In the genomic region with DNA sequence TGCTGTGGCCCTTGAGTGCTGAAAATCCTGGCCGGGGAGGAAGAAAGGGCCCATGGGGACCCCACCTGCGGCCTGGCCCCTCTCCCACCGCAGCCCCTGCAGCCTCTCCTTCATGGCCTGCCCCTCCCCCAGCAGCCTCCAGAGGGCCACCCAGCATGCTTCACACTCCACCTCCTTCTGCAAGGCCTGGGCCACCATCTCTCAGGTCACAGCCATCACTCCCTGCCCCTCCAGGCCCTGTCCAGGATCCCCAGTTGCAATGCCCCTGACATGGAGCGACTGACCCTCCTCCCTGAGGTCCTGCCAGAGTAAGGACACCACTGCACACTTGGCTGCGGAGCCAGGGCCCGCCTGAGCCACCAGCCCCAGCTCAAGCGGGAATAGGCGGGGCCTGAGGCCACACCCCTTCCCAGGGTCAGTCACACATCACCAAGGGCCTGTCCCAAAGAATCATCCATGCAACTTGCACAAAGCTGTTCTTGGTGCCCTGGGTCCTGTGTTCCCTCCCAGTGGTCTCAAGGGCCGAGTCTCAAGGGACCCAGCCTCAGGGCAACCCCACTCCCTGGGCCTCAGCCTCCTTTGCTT, we compare ENCODE assay signal across 1 cellular context.
TF ChIP-seq lines count a peak whose summit lies in the region.

No MANE protein-coding gene starts in this region.

TF ChIP-seq in HCT116, 20 proteins besides CTCF, POLR2A, EP300 and RAD21 (continued from another document):
- TF ChIP-seq, protein P1, sequence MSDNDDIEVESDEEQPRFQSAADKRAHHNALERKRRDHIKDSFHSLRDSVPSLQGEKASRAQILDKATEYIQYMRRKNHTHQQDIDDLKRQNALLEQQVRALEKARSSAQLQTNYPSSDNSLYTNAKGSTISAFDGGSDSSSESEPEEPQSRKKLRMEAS (IDR thresholded peaks at IDR 0.05), result no peak
- TF ChIP-seq, protein P2, sequence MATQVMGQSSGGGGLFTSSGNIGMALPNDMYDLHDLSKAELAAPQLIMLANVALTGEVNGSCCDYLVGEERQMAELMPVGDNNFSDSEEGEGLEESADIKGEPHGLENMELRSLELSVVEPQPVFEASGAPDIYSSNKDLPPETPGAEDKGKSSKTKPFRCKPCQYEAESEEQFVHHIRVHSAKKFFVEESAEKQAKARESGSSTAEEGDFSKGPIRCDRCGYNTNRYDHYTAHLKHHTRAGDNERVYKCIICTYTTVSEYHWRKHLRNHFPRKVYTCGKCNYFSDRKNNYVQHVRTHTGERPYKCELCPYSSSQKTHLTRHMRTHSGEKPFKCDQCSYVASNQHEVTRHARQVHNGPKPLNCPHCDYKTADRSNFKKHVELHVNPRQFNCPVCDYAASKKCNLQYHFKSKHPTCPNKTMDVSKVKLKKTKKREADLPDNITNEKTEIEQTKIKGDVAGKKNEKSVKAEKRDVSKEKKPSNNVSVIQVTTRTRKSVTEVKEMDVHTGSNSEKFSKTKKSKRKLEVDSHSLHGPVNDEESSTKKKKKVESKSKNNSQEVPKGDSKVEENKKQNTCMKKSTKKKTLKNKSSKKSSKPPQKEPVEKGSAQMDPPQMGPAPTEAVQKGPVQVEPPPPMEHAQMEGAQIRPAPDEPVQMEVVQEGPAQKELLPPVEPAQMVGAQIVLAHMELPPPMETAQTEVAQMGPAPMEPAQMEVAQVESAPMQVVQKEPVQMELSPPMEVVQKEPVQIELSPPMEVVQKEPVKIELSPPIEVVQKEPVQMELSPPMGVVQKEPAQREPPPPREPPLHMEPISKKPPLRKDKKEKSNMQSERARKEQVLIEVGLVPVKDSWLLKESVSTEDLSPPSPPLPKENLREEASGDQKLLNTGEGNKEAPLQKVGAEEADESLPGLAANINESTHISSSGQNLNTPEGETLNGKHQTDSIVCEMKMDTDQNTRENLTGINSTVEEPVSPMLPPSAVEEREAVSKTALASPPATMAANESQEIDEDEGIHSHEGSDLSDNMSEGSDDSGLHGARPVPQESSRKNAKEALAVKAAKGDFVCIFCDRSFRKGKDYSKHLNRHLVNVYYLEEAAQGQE (IDR thresholded peaks at IDR 0.05; ENCODE audit: low read depth), result no peak
- TF ChIP-seq, protein P3, sequence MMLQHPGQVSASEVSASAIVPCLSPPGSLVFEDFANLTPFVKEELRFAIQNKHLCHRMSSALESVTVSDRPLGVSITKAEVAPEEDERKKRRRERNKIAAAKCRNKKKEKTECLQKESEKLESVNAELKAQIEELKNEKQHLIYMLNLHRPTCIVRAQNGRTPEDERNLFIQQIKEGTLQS (IDR thresholded peaks at IDR 0.05), result no peak
- TF ChIP-seq EZH2phosphoT487 (IDR thresholded peaks at IDR 0.05; ENCODE audit: borderline replicate concordance), result no peak
- no peak for TF ChIP-seq FOSL1 (IDR thresholded peaks at IDR 0.05; ENCODE audit: low read depth)
- no peak for TF ChIP-seq SIN3A (IDR thresholded peaks at IDR 0.05; ENCODE audit: low read depth)
- TF ChIP-seq EZH2 (IDR thresholded peaks at IDR 0.05), result no peak
- TF ChIP-seq TCF7L2 (IDR thresholded peaks at IDR 0.05; ENCODE audit: borderline replicate concordance, extremely low read depth, insufficient read depth, insufficient read length), result no peak
- no peak for TF ChIP-seq CEBPB (IDR thresholded peaks at IDR 0.05; ENCODE audit: low read depth)
- no peak for TF ChIP-seq JUND (IDR thresholded peaks at IDR 0.05)
TF ChIP-seq in HCT116: peak in this region for 0.
